ENCODE assay signal across 11 cellular contexts in genomic region chr10:93383562-93383981, GRCh38.
DNase-seq lines count a peak whose midpoint lies in the region; ATAC-seq and TF ChIP-seq lines count a peak whose summit lies in the region.
"Had no signal": no experiment of that assay in that cellular context is flagged by ENCODE, and none has a peak within 500 bp of the region (broad histone marks: within the 10 kb centered on the region; RNA-seq: fewer than 3 reads in every experiment).

No MANE protein-coding gene starts in this region.

- H4K20me1 ChIP-seq in smooth muscle cell (ENCODE audit: low read depth): no peaks in the 10 kb centered on the region

- H3K27ac ChIP-seq in smooth muscle cell (ENCODE audit: low read depth) (peak overlapping the region; percentile 70), ovary (no peak overlapping the region)

- intact Hi-C loops in ovary (cut with DNase I): loop anchor here in 1 of 4 donors (5.0 kb wide), 1 partner anchor 44 kb away; no protein-coding TSS in a partner anchor

- H3K36me3 ChIP-seq in smooth muscle cell (ENCODE audit: low read depth) (peaks cover 11% of the 10 kb centered on the region), ovary (no peaks in the 10 kb centered on the region)
- H3K36me3 ChIP-seq: right lobe of liver had no signal

- no peak for TF ChIP-seq POLR2A in ovary (IDR thresholded peaks at IDR 0.05)

- H3K9me3 ChIP-seq in smooth muscle cell (replicated peaks; ENCODE audit: low read depth): no peaks in the 10 kb centered on the region
- H3K9me3 ChIP-seq in ovary: no peaks in the 10 kb centered on the region
- H3K9me3 ChIP-seq: right lobe of liver had no signal

- peaks cover 15% of the 10 kb centered on the region for H3F3A ChIP-seq in smooth muscle cell (ENCODE audit: low read depth)

- peak overlapping the region; percentile 45 for H3K9ac ChIP-seq in smooth muscle cell (ENCODE audit: low read depth)

- no peaks in the 10 kb centered on the region for H3K79me2 ChIP-seq in smooth muscle cell (ENCODE audit: low read depth)

- no peak overlapping the region for H2AFZ ChIP-seq in smooth muscle cell (ENCODE audit: low read depth)

- H3K27me3 ChIP-seq in smooth muscle cell (ENCODE audit: low read depth): no peaks in the 10 kb centered on the region
- H3K27me3 ChIP-seq in ovary: no peaks in the 10 kb centered on the region
- H3K27me3 ChIP-seq: right lobe of liver had no signal

- WGBS in smooth muscle cell (ENCODE audit: low lambda C conversion rate): 16% methylated on average over 6 of the region's 6 CpGs
- 49 to 77% (median 64%) methylated on average over 6 of the region's 6 CpGs for WGBS in ovary, 3 donors

- peak; percentile 92 for DNase-seq in GM03348 (ENCODE audit: low spot score)
- peak; percentile 92 for DNase-seq in fibroblast of villous mesenchyme (ENCODE audit: low read depth)
- DNase-seq in smooth muscle cell (lab: John Stamatoyannopoulos, UW; ENCODE audit: unreplicated experiment): no peak
- no peak for DNase-seq in ovary
- DNase-seq in AML-193 (lab: John Stamatoyannopoulos, UW): no peak
- DNase-seq: NCI-H345, right lobe of liver had no signal

- ATAC-seq in SK-N-SH treated with all-trans-retinoic acid at 6 μM for 48 hours (peak; percentile 96), GM18858 (IDR thresholded peaks at IDR 0.05; ENCODE audit: unreplicated experiment) (no peak), GM19455 (IDR thresholded peaks at IDR 0.05; ENCODE audit: unreplicated experiment) (no peak)
- ATAC-seq: activated naive CD4-positive, alpha-beta T cell treated with anti-CD3 and anti-CD28 coated beads, Interleukin-2, amount 50 U/mL, for 72 hours had no signal

- TF ChIP-seq CTCF in fibroblast of villous mesenchyme (IDR thresholded peaks at IDR 0.05; ENCODE audit: insufficient read depth, low read depth, low read length): no peak
- no peak for TF ChIP-seq CTCF in smooth muscle cell (IDR thresholded peaks at IDR 0.05; ENCODE audit: borderline replicate concordance, insufficient read depth, poor library complexity, severe bottlenecking)
- TF ChIP-seq CTCF in ovary (IDR thresholded peaks at IDR 0.05): no peak

- TF ChIP-seq EP300 in ovary (IDR thresholded peaks at IDR 0.05): no peak

- H3K4me1 ChIP-seq in smooth muscle cell (ENCODE audit: low read depth) (no peaks in the 10 kb centered on the region), ovary (ENCODE audit: insufficient read depth) (no peaks in the 10 kb centered on the region)

- H3K4me3 ChIP-seq in fibroblast of villous mesenchyme (ENCODE audit: low read depth, low read length) (no peak overlapping the region), smooth muscle cell (no peak overlapping the region), ovary (no peak overlapping the region)
- H3K4me3 ChIP-seq: right lobe of liver had no signal

- H3K4me2 ChIP-seq in smooth muscle cell: peak overlapping the region; percentile 61

TF ChIP-seq in SK-N-SH treated with all-trans-retinoic acid at 6 μM for 48 hours, 23 proteins besides CTCF, POLR2A, EP300 and RAD21:
- no peak for TF ChIP-seq POU6F1 (CRISPR knock-in tag; IDR thresholded peaks at IDR 0.05; ENCODE audit: borderline replicate concordance, low read depth)

Comparison
In these comparisons a context has a peak if more than half of its experiments do, and no peak if none do; other contexts are left out.
1. DNase-seq: peak in GM03348 (single experiment) and fibroblast of villous mesenchyme (single experiment); none in smooth muscle cell (single experiment), ovary (0 of 5) and AML-193 (0 of 2).